In genomic region chr5:113039229-113039628, GRCh38 we compare ENCODE assay signal across 12 cellular contexts.
"Had no signal": no experiment of that assay in that cellular context is flagged by ENCODE, and none has a peak within 500 bp of the region (broad histone marks: within the 10 kb centered on the region; RNA-seq: fewer than 3 reads in every experiment).

No MANE protein-coding gene starts in this region.

- H3K36me3 ChIP-seq: brain microvascular endothelial cell had no signal

- H3K36me3 Mint-ChIP-seq: activated naive CD8-positive, alpha-beta T cell treated with anti-CD3 and anti-CD28 coated beads for 36 hours had no signal

- DNase-seq: activated CD4-positive, alpha-beta T cell treated with anti-CD3 and anti-CD28 coated beads, Interleukin-2, amount 10 ng/mL, durations not matched to agents 24 days and 14 days; activated CD4-positive, CD25-positive, alpha-beta regulatory T cell; activated naive CD8-positive, alpha-beta T cell treated with anti-CD3 and anti-CD28 coated beads for 36 hours; brain microvascular endothelial cell; effector memory CD8-positive, alpha-beta T cell; erythroblast; left ventricle myocardium superior; nephron progenitor cell; occipital lobe; stimulated activated CD4-positive, alpha-beta T cell treated with anti-CD3 and anti-CD28 coated beads, Interleukin-1b, Interleukin-23, amount 100 ng/mL, for 48 hours; stomach; testis had no signal

- H3K9me3 ChIP-seq: stomach, testis had no signal

- H3K9me3 Mint-ChIP-seq: activated CD4-positive, alpha-beta T cell treated with anti-CD3 and anti-CD28 coated beads, Interleukin-2, amount 10 ng/mL, durations not matched to agents 24 days and 14 days; activated naive CD8-positive, alpha-beta T cell treated with anti-CD3 and anti-CD28 coated beads for 36 hours; effector memory CD8-positive, alpha-beta T cell; nephron progenitor cell had no signal

- H3K27ac ChIP-seq: brain microvascular endothelial cell, stomach, testis had no signal

- ATAC-seq: effector memory CD8-positive, alpha-beta T cell; left ventricle myocardium superior had no signal

- H3K4me3 Mint-ChIP-seq: activated CD4-positive, alpha-beta T cell treated with anti-CD3 and anti-CD28 coated beads, Interleukin-2, amount 10 ng/mL, durations not matched to agents 24 days and 14 days; activated naive CD8-positive, alpha-beta T cell treated with anti-CD3 and anti-CD28 coated beads for 36 hours; effector memory CD8-positive, alpha-beta T cell; nephron progenitor cell had no signal

- H3K4me1 Mint-ChIP-seq: activated naive CD8-positive, alpha-beta T cell treated with anti-CD3 and anti-CD28 coated beads for 36 hours had no signal

- H3K27ac Mint-ChIP-seq: activated CD4-positive, alpha-beta T cell treated with anti-CD3 and anti-CD28 coated beads, Interleukin-2, amount 10 ng/mL, durations not matched to agents 24 days and 14 days; activated naive CD8-positive, alpha-beta T cell treated with anti-CD3 and anti-CD28 coated beads for 36 hours had no signal

- H3K4me3 ChIP-seq: stomach, testis had no signal

- H3K27me3 ChIP-seq: brain microvascular endothelial cell, stomach, testis had no signal

- H3K4me1 ChIP-seq: testis had no signal

- H3K27me3 Mint-ChIP-seq: activated naive CD8-positive, alpha-beta T cell treated with anti-CD3 and anti-CD28 coated beads for 36 hours; effector memory CD8-positive, alpha-beta T cell had no signal
